Comparison of ENCODE assay signal across 8 cellular contexts in genomic region chr18:57630759-57631660, GRCh38. TPM values are rescaled to one million over a fixed set of nuclear protein-coding genes. Genes with fewer than 3 reads are reported as not detected.
DNase-seq lines count a peak whose midpoint lies in the region; ATAC-seq, FAIRE-seq and TF ChIP-seq lines count a peak whose summit lies in the region.

No MANE protein-coding gene starts in this region.

- peaks cover 21% of the 10 kb centered on the region for H3F3A ChIP-seq in PC-9 (ENCODE audit: insufficient read depth, low read depth)

- BruUV-seq in PC-9 (replicated peaks; lab: Mats Ljungman, UMichigan), result no TSS peak

- DNase-seq in GM12891 (ENCODE audit: insufficient read length, low spot score) (no peak), PC-9 (no peak), fibroblast of peridontal ligament (ENCODE audit: extremely low read depth) (peak; percentile 18), sigmoid colon (no peak), NCI-H2081 treated with DMSO at 0.1 percent for 48 hours (lab: John Stamatoyannopoulos, UW) (no peak)
- no peak for DNase-seq in stimulated activated CD4-positive, alpha-beta T cell treated with anti-CD3 and anti-CD28 coated beads, Interleukin-15, amount 100 ng/mL, for 24 hours
- DNase-seq in stimulated activated naive CD4-positive, alpha-beta T cell treated with Interleukin-2 at 50 U/mL for 16 hours (lab: John Stamatoyannopoulos, UW), result no peak

- intact Hi-C loops in PC-9 (cut with micrococcal nuclease; ENCODE audit: unreplicated experiment) (loop anchor here (1.0 to 10.0 kb wide), 3 partner anchors 172 to 494 kb away; partner anchors contain the start of gene ATP8B1), sigmoid colon (cut with DNase I) (loop anchor here (5.0 to 10.0 kb wide), 3 partner anchors 171 to 494 kb away; partner anchors contain the start of genes ATP8B1 and NEDD4L)

- H3K4me3 ChIP-seq in PC-9 (peak overlapping the region; percentile 60; the same call in 1 of the 2 replicates), sigmoid colon (peak overlapping the region; percentile 34 to 69 (median 58))

- POLR2A ChIA-PET in PC-9 (lab: Charles Lee; ENCODE audit: unreplicated experiment), result interaction anchor here (0.5 to 0.6 kb wide), 3 partner anchors 11 to 253 kb away, joined by 3 read pairs; no protein-coding TSS in a partner anchor

- TF ChIP-seq EP300 in sigmoid colon (IDR thresholded peaks at IDR 0.05), result no peak

- H3K36me3 ChIP-seq in PC-9 (ENCODE audit: low read depth) (no peaks in the 10 kb centered on the region), sigmoid colon (no peaks in the 10 kb centered on the region)

- no peaks in the 10 kb centered on the region for H3K79me2 ChIP-seq in PC-9 (ENCODE audit: low read depth)

- no peaks in the 10 kb centered on the region for H3K27me3 ChIP-seq in PC-9 (ENCODE audit: insufficient read depth, low read depth)
- H3K27me3 ChIP-seq in sigmoid colon, result no peaks in the 10 kb centered on the region

- peaks cover 10% of the 10 kb centered on the region for H3K4me1 ChIP-seq in PC-9 (replicated peaks; ENCODE audit: insufficient read depth)
- peaks cover 0 to 11% (median 8%) of the 10 kb centered on the region in 4 donors for H3K4me1 ChIP-seq in sigmoid colon

- H3K9me3 ChIP-seq in PC-9 (ENCODE audit: insufficient read depth, low read depth) (no peaks in the 10 kb centered on the region), sigmoid colon (no peaks in the 10 kb centered on the region)

- no peaks in the 10 kb centered on the region for H3K9me2 ChIP-seq in PC-9 (ENCODE audit: insufficient read depth)

- peak overlapping the region; percentile 82 for H3K4me2 ChIP-seq in PC-9

- TF ChIP-seq POLR2A in GM12891 (IDR thresholded peaks at IDR 0.05; ENCODE audit: low read depth, low read length) (no peak), sigmoid colon (IDR thresholded peaks at IDR 0.05) (no peak)

- peak; percentile 18 for ATAC-seq in GM21717 (IDR thresholded peaks at IDR 0.05; ENCODE audit: unreplicated experiment)

- H2AFZ ChIP-seq in PC-9, result peak overlapping the region; percentile 99

- FAIRE-seq in GM12891 (lab: Jason Lieb, UNC), result peak; percentile 69

- TF ChIP-seq CTCF in PC-9 (conservative IDR thresholded peaks at IDR 0.05), result no peak
- no peak for TF ChIP-seq CTCF in sigmoid colon (IDR thresholded peaks at IDR 0.05)

- H4K20me1 ChIP-seq in PC-9 (ENCODE audit: insufficient read depth), result no peaks in the 10 kb centered on the region

- H3K27ac ChIP-seq in PC-9, result peak overlapping the region; percentile 57
- H3K27ac ChIP-seq in sigmoid colon, result peak overlapping the region; percentile 74 to 82 (median 81)

- CTCF ChIA-PET in PC-9 (lab: Charles Lee), result interaction anchor here (0.6 kb wide), 1 partner anchor 382 kb away, joined by 3 read pairs; no protein-coding TSS in a partner anchor

- 44 to 49% methylated on average over 14 of the region's 14 CpGs for WGBS in sigmoid colon, 2 donors

TF ChIP-seq in GM12891, 5 proteins besides CTCF, POLR2A, EP300 and RAD21:
- TF ChIP-seq SPI1 (IDR thresholded peaks at IDR 0.05; ENCODE audit: low read depth, low read length) (peak; percentile 83), PAX5 (IDR thresholded peaks at IDR 0.05; ENCODE audit: insufficient read depth, low read length, severe bottlenecking) (no peak)

RNA-seq across cellular contexts. Expression of gene NARS1, which starts 9.4 kb away (rescaled TPM):
- polyA plus RNA-seq in GM12891 (2012; ENCODE audit: low read depth, missing spikeins), result 50.9 TPM
- total RNA-seq in PC-9 (2021) (101 and 104 TPM in 2 replicates), sigmoid colon (100 to 1,000 TPM in 3 of 4 donors, 10 to 100 TPM in 1; 95.0 to 111 (median 104) TPM)
- 100 to 1,000 TPM in 1 of 3 donors, 10 to 100 TPM in 2; 75.7 to 132 (median 91.3) TPM for polyA plus RNA-seq in sigmoid colon

RNA-seq across cellular contexts. Expression of gene FECH, which starts 44.5 kb away (rescaled TPM):
- polyA plus RNA-seq in GM12891 (2012; ENCODE audit: low read depth, missing spikeins), result 12.0 TPM
- total RNA-seq in PC-9 (2021) (75.7 and 83.4 TPM in 2 replicates), sigmoid colon (10 to 100 TPM; 30.0 to 64.6 (median 40.6) TPM)
- 1 to 10 TPM; 7.8 to 9.2 (median 8.8) TPM for polyA plus RNA-seq in sigmoid colon
